ENCODE assay signal across 1 cellular context in the genomic region with DNA sequence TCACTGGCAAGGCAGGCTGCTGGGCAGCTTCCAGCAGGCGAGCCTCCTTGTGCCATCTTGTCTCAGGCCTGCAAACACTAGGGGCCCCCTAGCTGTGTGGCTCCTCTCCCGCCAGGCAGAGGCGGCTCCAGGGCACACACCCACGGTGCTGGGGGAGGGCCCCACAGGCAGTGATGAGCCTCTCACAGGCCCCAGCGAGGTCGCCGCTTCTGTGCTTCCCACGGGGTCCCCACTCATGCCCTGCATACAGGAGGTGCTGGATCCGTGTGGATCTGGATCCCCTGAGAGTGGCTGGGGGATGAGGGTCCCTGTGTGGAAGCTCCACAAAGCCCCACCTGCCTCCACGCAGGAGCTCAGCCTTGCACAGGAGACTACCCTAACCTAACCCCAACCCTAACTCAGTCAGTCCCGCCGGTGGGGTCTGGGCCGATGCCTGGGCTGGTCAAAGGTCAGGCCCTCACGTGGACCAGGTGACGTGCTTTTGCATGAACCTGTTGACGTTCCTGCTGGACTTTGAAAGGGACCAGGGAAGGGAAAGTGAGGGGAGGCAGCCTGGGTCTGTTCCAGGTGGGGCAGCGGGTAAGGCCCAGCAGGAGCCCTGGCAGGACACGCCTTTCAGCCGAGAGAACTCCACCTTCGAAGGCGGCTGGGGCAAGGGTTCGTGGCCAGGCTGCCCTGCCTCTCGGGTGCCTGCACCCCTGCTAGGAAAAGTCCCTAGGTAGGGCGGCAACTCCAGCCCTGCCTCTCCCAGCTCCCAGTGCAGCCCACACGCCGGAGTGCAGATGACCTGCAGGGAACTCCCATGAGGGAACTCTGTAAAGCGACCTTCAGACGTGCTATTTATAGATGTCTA.
TF ChIP-seq lines count a peak whose summit lies in the region.

No MANE protein-coding gene starts in this region.

TF ChIP-seq in HepG2, 621 proteins besides CTCF, POLR2A, EP300 and RAD21 (continued from another document and continues in another):
- TF ChIP-seq, protein P1, sequence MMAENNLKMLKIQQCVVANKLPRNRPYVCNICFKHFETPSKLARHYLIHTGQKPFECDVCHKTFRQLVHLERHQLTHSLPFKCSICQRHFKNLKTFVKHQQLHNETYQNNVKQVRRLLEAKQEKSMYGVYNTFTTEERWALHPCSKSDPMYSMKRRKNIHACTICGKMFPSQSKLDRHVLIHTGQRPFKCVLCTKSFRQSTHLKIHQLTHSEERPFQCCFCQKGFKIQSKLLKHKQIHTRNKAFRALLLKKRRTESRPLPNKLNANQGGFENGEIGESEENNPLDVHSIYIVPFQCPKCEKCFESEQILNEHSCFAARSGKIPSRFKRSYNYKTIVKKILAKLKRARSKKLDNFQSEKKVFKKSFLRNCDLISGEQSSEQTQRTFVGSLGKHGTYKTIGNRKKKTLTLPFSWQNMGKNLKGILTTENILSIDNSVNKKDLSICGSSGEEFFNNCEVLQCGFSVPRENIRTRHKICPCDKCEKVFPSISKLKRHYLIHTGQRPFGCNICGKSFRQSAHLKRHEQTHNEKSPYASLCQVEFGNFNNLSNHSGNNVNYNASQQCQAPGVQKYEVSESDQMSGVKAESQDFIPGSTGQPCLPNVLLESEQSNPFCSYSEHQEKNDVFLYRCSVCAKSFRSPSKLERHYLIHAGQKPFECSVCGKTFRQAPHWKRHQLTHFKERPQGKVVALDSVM (CRISPR knock-in tag; IDR thresholded peaks at IDR 0.05): peak; percentile 84
- TF ChIP-seq, protein P2, sequence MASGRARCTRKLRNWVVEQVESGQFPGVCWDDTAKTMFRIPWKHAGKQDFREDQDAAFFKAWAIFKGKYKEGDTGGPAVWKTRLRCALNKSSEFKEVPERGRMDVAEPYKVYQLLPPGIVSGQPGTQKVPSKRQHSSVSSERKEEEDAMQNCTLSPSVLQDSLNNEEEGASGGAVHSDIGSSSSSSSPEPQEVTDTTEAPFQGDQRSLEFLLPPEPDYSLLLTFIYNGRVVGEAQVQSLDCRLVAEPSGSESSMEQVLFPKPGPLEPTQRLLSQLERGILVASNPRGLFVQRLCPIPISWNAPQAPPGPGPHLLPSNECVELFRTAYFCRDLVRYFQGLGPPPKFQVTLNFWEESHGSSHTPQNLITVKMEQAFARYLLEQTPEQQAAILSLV (CRISPR knock-in tag; IDR thresholded peaks at IDR 0.05; ENCODE audit: borderline replicate concordance): no peak
- TF ChIP-seq DMAP1 (CRISPR knock-in tag; IDR thresholded peaks at IDR 0.05) (peak; percentile 90; the same call in 1 of the 2 replicates), KDM3A (CRISPR knock-in tag; IDR thresholded peaks at IDR 0.05; ENCODE audit: low read depth) (peak; percentile 97), FOXK1 (CRISPR knock-in tag; IDR thresholded peaks at IDR 0.05; ENCODE audit: borderline replicate concordance, low read depth) (peak; percentile 89; the same call in 1 of the 2 replicates), XRCC5 (optimal IDR thresholded peaks at IDR 0.05; ENCODE audit: low read length) (peak; percentile 69), ZNF775 (CRISPR knock-in tag; IDR thresholded peaks at IDR 0.05; ENCODE audit: borderline replicate concordance) (no peak), ZFYVE20 (CRISPR knock-in tag; IDR thresholded peaks at IDR 0.05; ENCODE audit: borderline replicate concordance, low read depth) (no peak), ZFP36L2 (CRISPR knock-in tag; IDR thresholded peaks at IDR 0.05) (0 out of 2 replicates have a peak, but pooled peaks have one; percentile 56), TAF15 (IDR thresholded peaks at IDR 0.05; ENCODE audit: low read depth, low read length, poor library complexity, severe bottlenecking) (peak; percentile 46), ZNF292 (CRISPR knock-in tag; IDR thresholded peaks at IDR 0.05; ENCODE audit: borderline replicate concordance, low read depth) (peak; percentile 82), ZNF354B (CRISPR knock-in tag; IDR thresholded peaks at IDR 0.05) (peak; percentile 93), NFYB (CRISPR knock-in tag; IDR thresholded peaks at IDR 0.05) (peak; percentile 27; the same call in 1 of the 2 replicates), STAG1 (CRISPR knock-in tag; IDR thresholded peaks at IDR 0.05) (peak; percentile 29)
- TF ChIP-seq, protein P3, sequence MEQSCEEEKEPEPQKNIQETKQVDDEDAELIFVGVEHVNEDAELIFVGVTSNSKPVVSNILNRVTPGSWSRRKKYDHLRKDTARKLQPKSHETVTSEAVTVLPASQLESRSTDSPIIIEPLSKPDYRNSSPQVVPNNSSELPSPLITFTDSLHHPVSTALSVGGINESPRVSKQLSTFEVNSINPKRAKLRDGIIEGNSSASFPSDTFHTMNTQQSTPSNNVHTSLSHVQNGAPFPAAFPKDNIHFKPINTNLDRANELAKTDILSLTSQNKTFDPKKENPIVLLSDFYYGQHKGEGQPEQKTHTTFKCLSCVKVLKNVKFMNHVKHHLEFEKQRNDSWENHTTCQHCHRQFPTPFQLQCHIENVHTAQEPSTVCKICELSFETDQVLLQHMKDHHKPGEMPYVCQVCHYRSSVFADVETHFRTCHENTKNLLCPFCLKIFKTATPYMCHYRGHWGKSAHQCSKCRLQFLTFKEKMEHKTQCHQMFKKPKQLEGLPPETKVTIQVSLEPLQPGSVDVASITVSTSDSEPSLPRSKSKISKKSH (CRISPR knock-in tag; IDR thresholded peaks at IDR 0.05; ENCODE audit: borderline replicate concordance): peak; percentile 92; the same call in 1 of the 2 replicates
- TF ChIP-seq, protein P4, sequence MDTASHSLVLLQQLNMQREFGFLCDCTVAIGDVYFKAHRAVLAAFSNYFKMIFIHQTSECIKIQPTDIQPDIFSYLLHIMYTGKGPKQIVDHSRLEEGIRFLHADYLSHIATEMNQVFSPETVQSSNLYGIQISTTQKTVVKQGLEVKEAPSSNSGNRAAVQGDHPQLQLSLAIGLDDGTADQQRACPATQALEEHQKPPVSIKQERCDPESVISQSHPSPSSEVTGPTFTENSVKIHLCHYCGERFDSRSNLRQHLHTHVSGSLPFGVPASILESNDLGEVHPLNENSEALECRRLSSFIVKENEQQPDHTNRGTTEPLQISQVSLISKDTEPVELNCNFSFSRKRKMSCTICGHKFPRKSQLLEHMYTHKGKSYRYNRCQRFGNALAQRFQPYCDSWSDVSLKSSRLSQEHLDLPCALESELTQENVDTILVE (CRISPR knock-in tag; IDR thresholded peaks at IDR 0.05): 0 out of 2 replicates have a peak, but pooled peaks have one; percentile 36
- TF ChIP-seq, protein P5, sequence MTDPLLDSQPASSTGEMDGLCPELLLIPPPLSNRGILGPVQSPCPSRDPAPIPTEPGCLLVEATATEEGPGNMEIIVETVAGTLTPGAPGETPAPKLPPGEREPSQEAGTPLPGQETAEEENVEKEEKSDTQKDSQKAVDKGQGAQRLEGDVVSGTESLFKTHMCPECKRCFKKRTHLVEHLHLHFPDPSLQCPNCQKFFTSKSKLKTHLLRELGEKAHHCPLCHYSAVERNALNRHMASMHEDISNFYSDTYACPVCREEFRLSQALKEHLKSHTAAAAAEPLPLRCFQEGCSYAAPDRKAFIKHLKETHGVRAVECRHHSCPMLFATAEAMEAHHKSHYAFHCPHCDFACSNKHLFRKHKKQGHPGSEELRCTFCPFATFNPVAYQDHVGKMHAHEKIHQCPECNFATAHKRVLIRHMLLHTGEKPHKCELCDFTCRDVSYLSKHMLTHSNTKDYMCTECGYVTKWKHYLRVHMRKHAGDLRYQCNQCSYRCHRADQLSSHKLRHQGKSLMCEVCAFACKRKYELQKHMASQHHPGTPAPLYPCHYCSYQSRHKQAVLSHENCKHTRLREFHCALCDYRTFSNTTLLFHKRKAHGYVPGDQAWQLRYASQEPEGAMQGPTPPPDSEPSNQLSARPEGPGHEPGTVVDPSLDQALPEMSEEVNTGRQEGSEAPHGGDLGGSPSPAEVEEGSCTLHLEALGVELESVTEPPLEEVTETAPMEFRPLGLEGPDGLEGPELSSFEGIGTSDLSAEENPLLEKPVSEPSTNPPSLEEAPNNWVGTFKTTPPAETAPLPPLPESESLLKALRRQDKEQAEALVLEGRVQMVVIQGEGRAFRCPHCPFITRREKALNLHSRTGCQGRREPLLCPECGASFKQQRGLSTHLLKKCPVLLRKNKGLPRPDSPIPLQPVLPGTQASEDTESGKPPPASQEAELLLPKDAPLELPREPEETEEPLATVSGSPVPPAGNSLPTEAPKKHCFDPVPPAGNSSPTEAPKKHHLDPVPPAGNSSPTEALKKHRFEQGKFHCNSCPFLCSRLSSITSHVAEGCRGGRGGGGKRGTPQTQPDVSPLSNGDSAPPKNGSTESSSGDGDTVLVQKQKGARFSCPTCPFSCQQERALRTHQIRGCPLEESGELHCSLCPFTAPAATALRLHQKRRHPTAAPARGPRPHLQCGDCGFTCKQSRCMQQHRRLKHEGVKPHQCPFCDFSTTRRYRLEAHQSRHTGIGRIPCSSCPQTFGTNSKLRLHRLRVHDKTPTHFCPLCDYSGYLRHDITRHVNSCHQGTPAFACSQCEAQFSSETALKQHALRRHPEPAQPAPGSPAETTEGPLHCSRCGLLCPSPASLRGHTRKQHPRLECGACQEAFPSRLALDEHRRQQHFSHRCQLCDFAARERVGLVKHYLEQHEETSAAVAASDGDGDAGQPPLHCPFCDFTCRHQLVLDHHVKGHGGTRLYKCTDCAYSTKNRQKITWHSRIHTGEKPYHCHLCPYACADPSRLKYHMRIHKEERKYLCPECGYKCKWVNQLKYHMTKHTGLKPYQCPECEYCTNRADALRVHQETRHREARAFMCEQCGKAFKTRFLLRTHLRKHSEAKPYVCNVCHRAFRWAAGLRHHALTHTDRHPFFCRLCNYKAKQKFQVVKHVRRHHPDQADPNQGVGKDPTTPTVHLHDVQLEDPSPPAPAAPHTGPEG (CRISPR knock-in tag; IDR thresholded peaks at IDR 0.05): 0 out of 2 replicates have a peak, but pooled peaks have one; percentile 65
- TF ChIP-seq, protein P6, sequence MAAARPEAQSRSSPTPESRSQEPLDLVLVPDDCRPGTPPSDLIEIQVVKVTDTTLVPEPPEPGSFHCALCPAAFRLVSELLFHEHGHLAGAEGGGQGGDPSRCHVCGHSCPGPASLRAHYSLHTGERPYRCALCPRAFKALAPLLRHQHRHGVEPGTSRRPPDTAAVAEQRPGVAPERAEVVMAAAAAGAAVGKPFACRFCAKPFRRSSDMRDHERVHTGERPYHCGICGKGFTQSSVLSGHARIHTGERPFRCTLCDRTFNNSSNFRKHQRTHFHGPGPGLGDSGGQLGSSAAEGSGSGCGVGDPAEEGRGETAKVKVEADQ (CRISPR knock-in tag; IDR thresholded peaks at IDR 0.05; ENCODE audit: borderline replicate concordance): peak; percentile 89; the same call in 1 of the 2 replicates
- TF ChIP-seq, protein P7, sequence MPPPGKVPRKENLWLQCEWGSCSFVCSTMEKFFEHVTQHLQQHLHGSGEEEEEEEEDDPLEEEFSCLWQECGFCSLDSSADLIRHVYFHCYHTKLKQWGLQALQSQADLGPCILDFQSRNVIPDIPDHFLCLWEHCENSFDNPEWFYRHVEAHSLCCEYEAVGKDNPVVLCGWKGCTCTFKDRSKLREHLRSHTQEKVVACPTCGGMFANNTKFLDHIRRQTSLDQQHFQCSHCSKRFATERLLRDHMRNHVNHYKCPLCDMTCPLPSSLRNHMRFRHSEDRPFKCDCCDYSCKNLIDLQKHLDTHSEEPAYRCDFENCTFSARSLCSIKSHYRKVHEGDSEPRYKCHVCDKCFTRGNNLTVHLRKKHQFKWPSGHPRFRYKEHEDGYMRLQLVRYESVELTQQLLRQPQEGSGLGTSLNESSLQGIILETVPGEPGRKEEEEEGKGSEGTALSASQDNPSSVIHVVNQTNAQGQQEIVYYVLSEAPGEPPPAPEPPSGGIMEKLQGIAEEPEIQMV (CRISPR knock-in tag; IDR thresholded peaks at IDR 0.05; ENCODE audit: low read depth): peak; percentile 86; the same call in 1 of the 2 replicates
- TF ChIP-seq, protein P8, sequence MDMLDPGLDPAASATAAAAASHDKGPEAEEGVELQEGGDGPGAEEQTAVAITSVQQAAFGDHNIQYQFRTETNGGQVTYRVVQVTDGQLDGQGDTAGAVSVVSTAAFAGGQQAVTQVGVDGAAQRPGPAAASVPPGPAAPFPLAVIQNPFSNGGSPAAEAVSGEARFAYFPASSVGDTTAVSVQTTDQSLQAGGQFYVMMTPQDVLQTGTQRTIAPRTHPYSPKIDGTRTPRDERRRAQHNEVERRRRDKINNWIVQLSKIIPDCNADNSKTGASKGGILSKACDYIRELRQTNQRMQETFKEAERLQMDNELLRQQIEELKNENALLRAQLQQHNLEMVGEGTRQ (IDR thresholded peaks at IDR 0.05; ENCODE audit: low read depth, low read length): peak; percentile 81
- TF ChIP-seq, protein P8 (CRISPR knock-in tag; IDR thresholded peaks at IDR 0.05; ENCODE audit: borderline replicate concordance): peak; percentile 89
- TF ChIP-seq, protein P9, sequence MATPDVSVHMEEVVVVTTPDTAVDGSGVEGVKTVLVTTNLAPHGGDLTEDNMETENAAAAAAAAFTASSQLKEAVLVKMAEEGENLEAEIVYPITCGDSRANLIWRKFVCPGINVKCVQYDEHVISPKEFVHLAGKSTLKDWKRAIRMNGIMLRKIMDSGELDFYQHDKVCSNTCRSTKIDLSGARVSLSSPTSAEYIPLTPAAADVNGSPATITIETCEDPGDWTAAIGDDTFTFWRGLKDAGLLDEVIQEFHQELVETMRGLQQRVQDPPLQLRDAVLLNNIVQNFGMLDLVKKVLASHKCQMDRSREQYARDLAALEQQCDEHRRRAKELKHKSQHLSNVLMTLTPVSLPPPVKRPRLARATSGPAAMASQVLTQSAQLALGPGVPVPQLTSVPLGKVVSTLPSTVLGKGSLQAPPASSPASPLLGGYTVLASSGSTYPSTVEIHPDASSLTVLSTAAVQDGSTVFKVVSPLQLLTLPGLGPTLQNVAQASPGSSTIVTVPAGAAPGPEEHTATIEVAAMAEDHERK (CRISPR knock-in tag; IDR thresholded peaks at IDR 0.05; ENCODE audit: low read depth): 0 out of 2 replicates have a peak, but pooled peaks have one; percentile 41
- TF ChIP-seq, protein P10, sequence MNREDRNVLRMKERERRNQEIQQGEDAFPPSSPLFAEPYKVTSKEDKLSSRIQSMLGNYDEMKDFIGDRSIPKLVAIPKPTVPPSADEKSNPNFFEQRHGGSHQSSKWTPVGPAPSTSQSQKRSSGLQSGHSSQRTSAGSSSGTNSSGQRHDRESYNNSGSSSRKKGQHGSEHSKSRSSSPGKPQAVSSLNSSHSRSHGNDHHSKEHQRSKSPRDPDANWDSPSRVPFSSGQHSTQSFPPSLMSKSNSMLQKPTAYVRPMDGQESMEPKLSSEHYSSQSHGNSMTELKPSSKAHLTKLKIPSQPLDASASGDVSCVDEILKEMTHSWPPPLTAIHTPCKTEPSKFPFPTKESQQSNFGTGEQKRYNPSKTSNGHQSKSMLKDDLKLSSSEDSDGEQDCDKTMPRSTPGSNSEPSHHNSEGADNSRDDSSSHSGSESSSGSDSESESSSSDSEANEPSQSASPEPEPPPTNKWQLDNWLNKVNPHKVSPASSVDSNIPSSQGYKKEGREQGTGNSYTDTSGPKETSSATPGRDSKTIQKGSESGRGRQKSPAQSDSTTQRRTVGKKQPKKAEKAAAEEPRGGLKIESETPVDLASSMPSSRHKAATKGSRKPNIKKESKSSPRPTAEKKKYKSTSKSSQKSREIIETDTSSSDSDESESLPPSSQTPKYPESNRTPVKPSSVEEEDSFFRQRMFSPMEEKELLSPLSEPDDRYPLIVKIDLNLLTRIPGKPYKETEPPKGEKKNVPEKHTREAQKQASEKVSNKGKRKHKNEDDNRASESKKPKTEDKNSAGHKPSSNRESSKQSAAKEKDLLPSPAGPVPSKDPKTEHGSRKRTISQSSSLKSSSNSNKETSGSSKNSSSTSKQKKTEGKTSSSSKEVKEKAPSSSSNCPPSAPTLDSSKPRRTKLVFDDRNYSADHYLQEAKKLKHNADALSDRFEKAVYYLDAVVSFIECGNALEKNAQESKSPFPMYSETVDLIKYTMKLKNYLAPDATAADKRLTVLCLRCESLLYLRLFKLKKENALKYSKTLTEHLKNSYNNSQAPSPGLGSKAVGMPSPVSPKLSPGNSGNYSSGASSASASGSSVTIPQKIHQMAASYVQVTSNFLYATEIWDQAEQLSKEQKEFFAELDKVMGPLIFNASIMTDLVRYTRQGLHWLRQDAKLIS (CRISPR knock-in tag; IDR thresholded peaks at IDR 0.05): 0 out of 2 replicates have a peak, but pooled peaks have one; percentile 58
